ENCODE assay signal across 25 cellular contexts in genomic region chr14:92610849-92611271, GRCh38.
A peak's percentile ranks its signal among the peaks of the same experiment; 100 is the strongest.
DNase-seq lines count a peak whose midpoint lies in the region; ATAC-seq, FAIRE-seq and TF ChIP-seq lines count a peak whose summit lies in the region.
"Had no signal": no experiment of that assay in that cellular context is flagged by ENCODE, and none has a peak within 500 bp of the region (broad histone marks: within the 10 kb centered on the region; RNA-seq: fewer than 3 reads in every experiment).

No MANE protein-coding gene starts in this region.

- peaks cover 34% of the 10 kb centered on the region for H3K36me3 Mint-ChIP-seq in activated B cell treated with CpG ODN at 0.5 μM for 24 hours (ENCODE audit: low read depth)

- H3K4me3 Mint-ChIP-seq in activated B cell treated with CpG ODN at 0.5 μM for 24 hours: no peak overlapping the region
- H3K4me3 Mint-ChIP-seq: activated CD8-positive, alpha-beta T cell treated with anti-CD3 and anti-CD28 coated beads for 36 hours; mesothelial cell of epicardium had no signal

- no peak overlapping the region for H3K27ac ChIP-seq in IMR-90 (ENCODE audit: insufficient read depth, low read length)
- no peak overlapping the region for H3K27ac ChIP-seq in mesenchymal stem cell (ENCODE audit: low read length, poor library complexity, severe bottlenecking)
- H3K27ac ChIP-seq in small intestine (ENCODE audit: low read depth in 1 of 2, low read length in 1 of 2): no peak overlapping the region
- H3K27ac ChIP-seq: adrenal gland, psoas muscle, SK-N-MC had no signal

- no peak overlapping the region; the same call in 1 of the 2 replicates for H3K14ac ChIP-seq in IMR-90 (replicated peaks; ENCODE audit: low read depth, low read length)
- no peak overlapping the region for H3K14ac ChIP-seq in mesenchymal stem cell (ENCODE audit: low read length in 2 of 2)

- no peak overlapping the region for H2AK9ac ChIP-seq in IMR-90 (replicated peaks; ENCODE audit: low read depth, low read length, poor library complexity)

- no peak overlapping the region for H4K5ac ChIP-seq in IMR-90 (ENCODE audit: low read depth, low read length)

- peaks cover 9% of the 10 kb centered on the region for H3K36me3 ChIP-seq in IMR-90 (ENCODE audit: control insufficient read depth, insufficient read depth, low read length)
- peaks cover 20 to 38% of the 10 kb centered on the region in 2 experiments for H3K36me3 ChIP-seq in mesenchymal stem cell (ENCODE audit: control insufficient read depth in 1 of 2, insufficient read depth in 2 of 2, low read depth in 1 of 2, low read length in 2 of 2)
- no peaks in the 10 kb centered on the region for H3K36me3 ChIP-seq in small intestine (ENCODE audit: control insufficient read depth in 2 of 2, insufficient read depth in 2 of 2, low read length in 2 of 2)
- H3K36me3 ChIP-seq: adrenal gland, stomach had no signal

- peaks cover 6% of the 10 kb centered on the region for H3K9me3 Mint-ChIP-seq in activated B cell treated with CpG ODN at 0.5 μM for 24 hours

- H3K56ac ChIP-seq in IMR-90 (ENCODE audit: extremely low read depth, insufficient read depth, low read length): no peak overlapping the region

- H2BK15ac ChIP-seq in IMR-90 (ENCODE audit: low read depth, low read length) (no peak overlapping the region), mesenchymal stem cell (ENCODE audit: low read depth, poor library complexity, severe bottlenecking) (peak overlapping the region; percentile 55)

- dilution Hi-C loops in IMR-90 (cut with HindIII; ENCODE audit: low sequenced_read_pairs, unreplicated experiment): no loop called here

- H3K9me3 ChIP-seq in IMR-90 (ENCODE audit: control insufficient read depth, insufficient read depth, low read length) (peaks cover 2% of the 10 kb centered on the region; the same call in 1 of the 2 replicates), mesenchymal stem cell (ENCODE audit: control insufficient read depth, low read length) (peaks cover 10% of the 10 kb centered on the region), small intestine (ENCODE audit: control insufficient read depth, low read depth) (no peaks in the 10 kb centered on the region)
- H3K9me3 ChIP-seq: psoas muscle, stomach had no signal

- H3K4me1 Mint-ChIP-seq in activated B cell treated with CpG ODN at 0.5 μM for 24 hours: peaks cover 65% of the 10 kb centered on the region
- H3K4me1 Mint-ChIP-seq: mesothelial cell of epicardium had no signal

- H3K27me3 Mint-ChIP-seq in activated B cell treated with CpG ODN at 0.5 μM for 24 hours: no peaks in the 10 kb centered on the region
- H3K27me3 Mint-ChIP-seq: activated CD8-positive, alpha-beta T cell treated with anti-CD3 and anti-CD28 coated beads for 36 hours had no signal

- H2BK120ac ChIP-seq in IMR-90 (ENCODE audit: low read depth, low read length) (no peak overlapping the region), mesenchymal stem cell (ENCODE audit: low read depth, low read length) (no peak overlapping the region)

- H2AFZ ChIP-seq in IMR-90 (replicated peaks; ENCODE audit: low read length, poor library complexity): no peak overlapping the region
- no peak overlapping the region for H2AFZ ChIP-seq in mesenchymal stem cell (ENCODE audit: low read depth, low read length)

- 86% methylated on average over 5 of the region's 7 CpGs; no CpG with 5 or more reads in 1 of the 2 experiments for WGBS in IMR-90 (ENCODE audit: extremely low coverage in 2 of 2, insufficient read length in 1 of 2), 2 experiments
- 93% methylated on average over 6 of the region's 7 CpGs for WGBS in mesenchymal stem cell
- WGBS in small intestine, 3 donors: 34 to 66% (median 63%) methylated on average over 7 of the region's 7 CpGs

- ATAC-seq in IMR-90 (ENCODE audit: low read depth) (no peak), activated B cell treated with CpG ODN at 0.5 μM for 24 hours (ENCODE audit: low read depth) (no peak), HG03045 (IDR thresholded peaks at IDR 0.05; ENCODE audit: unreplicated experiment) (no peak)
- ATAC-seq: activated CD4-positive, CD25-positive, alpha-beta regulatory T cell treated with anti-CD3 and anti-CD28 coated beads, Interleukin-2, amount 50 U/mL, for 24 hours; activated CD8-positive, alpha-beta T cell treated with anti-CD3 and anti-CD28 coated beads for 36 hours; psoas muscle had no signal

- H4K91ac ChIP-seq in IMR-90 (ENCODE audit: insufficient read depth, low read depth, low read length) (peak overlapping the region; percentile 37; the same call in 1 of the 2 replicates), mesenchymal stem cell (ENCODE audit: low read length) (no peak overlapping the region)

- H3K9me1 ChIP-seq in IMR-90 (ENCODE audit: insufficient read depth, low read length): peaks cover 18% of the 10 kb centered on the region; the same call in 1 of the 2 replicates

- no peak for FAIRE-seq in small intestine (lab: Jason Lieb, UNC)
- FAIRE-seq: endometrium had no signal

- POLR2A ChIA-PET in IMR-90 (lab: Charles Lee; ENCODE audit: unreplicated experiment): no interaction called here
- POLR2A ChIA-PET in activated B cell treated with CpG ODN at 0.5 μM for 24 hours (lab: Charles Lee): no interaction called here

- in situ Hi-C loops in IMR-90 (cut with MboI; ENCODE audit: low sequenced_read_pairs) (no loop called here), ACHN (cut with HindIII; ENCODE audit: low pct_ligation_motif_present, low pct_unique_long_range_greater_than_20kb, low sequenced_read_pairs) (no loop called here)

- H4K8ac ChIP-seq in IMR-90 (ENCODE audit: low read depth in 2 of 2, low read length in 2 of 2): no peak overlapping the region
- no peak overlapping the region for H4K8ac ChIP-seq in mesenchymal stem cell (ENCODE audit: low read length)

- H3K4me3 ChIP-seq in IMR-90 (ENCODE audit: insufficient read depth, low read depth, low read length) (no peak overlapping the region), mesenchymal stem cell (ENCODE audit: insufficient read depth in 1 of 2, low read depth in 1 of 2, low read length in 2 of 2) (no peak overlapping the region), small intestine (ENCODE audit: low read depth in 1 of 2, low read length in 2 of 2) (no peak overlapping the region)
- H3K4me3 ChIP-seq: adrenal gland, psoas muscle, SK-N-MC, stomach had no signal

- CTCF ChIA-PET in IMR-90 (lab: Yijun Ruan, JAX) (no interaction called here), activated B cell treated with CpG ODN at 0.5 μM for 24 hours (lab: Charles Lee) (no interaction called here)

- H2BK12ac ChIP-seq in mesenchymal stem cell (ENCODE audit: low read length in 2 of 2): no peak overlapping the region

- intact Hi-C loops in IMR-90 (cut with micrococcal nuclease) (no loop called here), activated B cell treated with CpG ODN at 0.5 μM for 24 hours (cut with micrococcal nuclease) (no loop called here)

- no peak overlapping the region for H3K9ac ChIP-seq in IMR-90 (ENCODE audit: low read depth, low read length)
- no peak overlapping the region for H3K9ac ChIP-seq in mesenchymal stem cell (ENCODE audit: low read length)

- no peaks in the 10 kb centered on the region for H3K27me3 ChIP-seq in IMR-90 (ENCODE audit: control insufficient read depth, insufficient read depth, low read length)
- H3K27me3 ChIP-seq in mesenchymal stem cell (ENCODE audit: control insufficient read depth in 1 of 2, insufficient read depth in 1 of 2, low read length in 2 of 2): no peaks in the 10 kb centered on the region
- H3K27me3 ChIP-seq in small intestine (ENCODE audit: control insufficient read depth in 2 of 2, insufficient read depth in 2 of 2, low read length in 2 of 2): no peaks in the 10 kb centered on the region
- H3K27me3 ChIP-seq: adrenal gland, stomach had no signal

- no peak overlapping the region for H2BK5ac ChIP-seq in IMR-90 (ENCODE audit: low read depth, low read length, poor library complexity, severe bottlenecking)
- H2BK5ac ChIP-seq in mesenchymal stem cell (ENCODE audit: low read depth, low read length, poor library complexity, severe bottlenecking): no peak overlapping the region

- H3K4me1 ChIP-seq in IMR-90 (ENCODE audit: control insufficient read depth, insufficient read depth, low read length): peaks cover 10% of the 10 kb centered on the region
- peaks cover 13% of the 10 kb centered on the region for H3K4me1 ChIP-seq in mesenchymal stem cell (ENCODE audit: control insufficient read depth, insufficient read depth, low read depth, low read length)
- H3K4me1 ChIP-seq in small intestine (ENCODE audit: control insufficient read depth in 2 of 2, insufficient read depth in 1 of 2, low read depth in 1 of 2, low read length in 1 of 2): peaks cover 0 to 14% of the 10 kb centered on the region in 2 donors
- H3K4me1 ChIP-seq: psoas muscle had no signal

- peak overlapping the region; percentile 14 for H3K27ac Mint-ChIP-seq in activated B cell treated with CpG ODN at 0.5 μM for 24 hours
- H3K27ac Mint-ChIP-seq: activated CD8-positive, alpha-beta T cell treated with anti-CD3 and anti-CD28 coated beads for 36 hours; mesothelial cell of epicardium had no signal

- H2BK20ac ChIP-seq in IMR-90 (ENCODE audit: low read depth, low read length): no peak overlapping the region

- no TSS peak for BruUV-seq in IMR-90 (replicated peaks; lab: Mats Ljungman, UMichigan)

- TF ChIP-seq CTCF in IMR-90 (conservative IDR thresholded peaks at IDR 0.05; ENCODE audit: low read depth, low read length): no peak
- TF ChIP-seq CTCF in activated B cell treated with CpG ODN at 0.5 μM for 24 hours (IDR thresholded peaks at IDR 0.05): no peak

- H3K79me1 ChIP-seq in IMR-90 (ENCODE audit: low read depth in 1 of 2, low read length in 2 of 2) (peaks cover 8 to 50% of the 10 kb centered on the region in 2 experiments; a peak in 3 of 4 replicates), mesenchymal stem cell (replicated peaks; ENCODE audit: low read length, poor library complexity, severe bottlenecking) (peaks cover 21% of the 10 kb centered on the region)

- H2AK5ac ChIP-seq in IMR-90 (ENCODE audit: low read depth, low read length) (no peak overlapping the region), mesenchymal stem cell (ENCODE audit: low read length, severe bottlenecking) (no peak overlapping the region)

- no peak overlapping the region for H3K18ac ChIP-seq in IMR-90 (ENCODE audit: low read depth, low read length)
- H3K18ac ChIP-seq in mesenchymal stem cell (ENCODE audit: low read depth in 1 of 2, low read length in 2 of 2): no peak overlapping the region

- no peak overlapping the region; the same call in 1 of the 2 replicates for H3K4ac ChIP-seq in IMR-90 (ENCODE audit: low read depth, low read length)
- H3K4ac ChIP-seq in mesenchymal stem cell (ENCODE audit: low read depth in 1 of 2, low read length in 2 of 2): no peak overlapping the region

- H3K23ac ChIP-seq in IMR-90 (ENCODE audit: low read depth, low read length) (no peak overlapping the region), mesenchymal stem cell (ENCODE audit: low read length in 2 of 2) (no peak overlapping the region)

- no peak for TF ChIP-seq POLR2A in IMR-90 (IDR thresholded peaks at IDR 0.05; ENCODE audit: low read depth, low read length)

- H3K4me2 ChIP-seq in IMR-90 (ENCODE audit: low read depth, low read length) (no peak overlapping the region), mesenchymal stem cell (ENCODE audit: low read length, poor library complexity, severe bottlenecking) (no peak overlapping the region)

- no peaks in the 10 kb centered on the region for H4K20me1 ChIP-seq in IMR-90 (ENCODE audit: insufficient read depth, low read length)

- no peak for TF ChIP-seq RAD21 in IMR-90 (IDR thresholded peaks at IDR 0.05; ENCODE audit: low read length)

- DNase-seq in IMR-90 (no peak), activated B cell treated with CpG ODN at 0.5 μM for 24 hours (no peak), mesenchymal stem cell (no peak), small intestine (peak; percentile 74), ACHN (no peak), DMS53 (lab: John Stamatoyannopoulos, UW) (no peak), NCI-H1436 (lab: John Stamatoyannopoulos, UW) (no peak)
- DNase-seq: activated CD8-positive, alpha-beta T cell treated with anti-CD3 and anti-CD28 coated beads for 36 hours; activated T-cell treated with anti-CD3 and anti-CD28 coated beads, Interleukin-2, amount 50 U/mL, for 1 hour; adrenal gland; cortex of kidney; glutamatergic neuron; Karpas-422; NCI-H1048; NCI-H2081; psoas muscle; stimulated activated CD4-positive, alpha-beta T cell treated with anti-CD3 and anti-CD28 coated beads, Interleukin-12 subunit alpha, Interleukin-12 subunit beta, amount 100 ng/mL, for 4 hours; stimulated activated CD4-positive, alpha-beta T cell treated with anti-CD3 and anti-CD28 coated beads, Interleukin-4, amount 100 ng/mL, for 4 hours; stomach; trophoblast cell had no signal
